ENCODE assay signal across 9 cellular contexts in genomic region chr20:45336530-45337366, GRCh38. TPM values are rescaled to one million over a fixed set of nuclear protein-coding genes. Genes with fewer than 3 reads are reported as not detected.
A peak's percentile ranks its signal among the peaks of the same experiment; 100 is the strongest.
DNase-seq lines count a peak whose midpoint lies in the region; ATAC-seq and TF ChIP-seq lines count a peak whose summit lies in the region.
"Had no signal": no experiment of that assay in that cellular context is flagged by ENCODE, and none has a peak within 500 bp of the region (broad histone marks: within the 10 kb centered on the region; RNA-seq: fewer than 3 reads in every experiment).

No MANE protein-coding gene starts in this region.

- no peaks in the 10 kb centered on the region for H3K27me3 ChIP-seq in SJSA1 (replicated peaks)
- H3K27me3 ChIP-seq in CD4-positive, alpha-beta memory T cell (ENCODE audit: insufficient read depth, low read length), result no peaks in the 10 kb centered on the region

- H3K4me1 ChIP-seq in SJSA1 (replicated peaks), result peaks cover 48% of the 10 kb centered on the region
- H3K4me1 ChIP-seq in CD4-positive, alpha-beta memory T cell (ENCODE audit: insufficient read depth, low read length), result no peaks in the 10 kb centered on the region

- H3K36me3 ChIP-seq in SJSA1, result peaks cover 91% of the 10 kb centered on the region
- H3K36me3 ChIP-seq in CD4-positive, alpha-beta memory T cell (ENCODE audit: insufficient read depth, low read length), result no peaks in the 10 kb centered on the region

- no peak for TF ChIP-seq CTCF in omental fat pad (IDR thresholded peaks at IDR 0.05)

- peak overlapping the region; percentile 79 for H3K27ac ChIP-seq in SJSA1
- H3K27ac ChIP-seq in CD4-positive, alpha-beta memory T cell (ENCODE audit: low read depth, low read length), result no peak overlapping the region

- H3K4me3 ChIP-seq in SJSA1, result no peak overlapping the region
- no peak overlapping the region for H3K4me3 ChIP-seq in CD4-positive, alpha-beta memory T cell (ENCODE audit: low read length in 2 of 2)

- no peak overlapping the region for H3K4me3 Mint-ChIP-seq in CD4-positive, alpha-beta memory T cell
- H3K4me3 Mint-ChIP-seq: activated naive CD8-positive, alpha-beta T cell had no signal

- CTCF ChIA-PET in CD4-positive, alpha-beta memory T cell (lab: Charles Lee; ENCODE audit: partially characterized antibody), result interaction anchor here (1.1 kb wide), 1 partner anchor 18 kb away, joined by 4 read pairs; no protein-coding TSS in a partner anchor

- no peaks in the 10 kb centered on the region for H3K36me3 Mint-ChIP-seq in CD4-positive, alpha-beta memory T cell
- H3K36me3 Mint-ChIP-seq: activated naive CD8-positive, alpha-beta T cell had no signal

- H3K9me3 Mint-ChIP-seq in CD4-positive, alpha-beta memory T cell, result no peaks in the 10 kb centered on the region

- no peaks in the 10 kb centered on the region for H3K9me3 ChIP-seq in SJSA1 (replicated peaks)
- no peaks in the 10 kb centered on the region for H3K9me3 ChIP-seq in CD4-positive, alpha-beta memory T cell (ENCODE audit: control insufficient read depth in 1 of 2, low read length in 2 of 2)

- POLR2A ChIA-PET in CD4-positive, alpha-beta memory T cell (lab: Charles Lee; ENCODE audit: partially characterized antibody), result no interaction called here

- no peaks in the 10 kb centered on the region for H3K4me1 Mint-ChIP-seq in CD4-positive, alpha-beta memory T cell

- peak overlapping the region in 2 of 7 donors; percentile 13 to 36 for H3K27ac Mint-ChIP-seq in CD4-positive, alpha-beta memory T cell
- H3K27ac Mint-ChIP-seq: activated naive CD8-positive, alpha-beta T cell had no signal

- ATAC-seq in omental fat pad (ENCODE audit: low FRiP score), result peak; percentile 94
- no peak for ATAC-seq in HG03521 (IDR thresholded peaks at IDR 0.05; ENCODE audit: unreplicated experiment)
- no peak for ATAC-seq in HG02840 (IDR thresholded peaks at IDR 0.05; ENCODE audit: low FRiP score, unreplicated experiment)

- DNase-seq in AG20443 (ENCODE audit: low spot score) (peak; percentile 90), SJSA1 (ENCODE audit: low read depth in 1 of 2, low spot score in 2 of 2) (peak in 1 of 2 experiments; percentile 59), fibroblast of peridontal ligament (ENCODE audit: extremely low read depth) (peak; percentile 72), omental fat pad (ENCODE audit: low spot score) (no peak)
- no peak for DNase-seq in activated naive CD4-positive, alpha-beta T cell (lab: John Stamatoyannopoulos, UW)
- DNase-seq in CD4-positive, alpha-beta memory T cell, result no peak

- H3K27me3 Mint-ChIP-seq in CD4-positive, alpha-beta memory T cell, result no peaks in the 10 kb centered on the region

- intact Hi-C loops in CD4-positive, alpha-beta memory T cell (cut with micrococcal nuclease), result no loop called here

RNA-seq across cellular contexts. Expression of gene SDC4, which starts 11.5 kb away (rescaled TPM):
- 105 and 107 TPM in 2 replicates for total RNA-seq in SJSA1 (2014; rRNA removed; shearing (Covaris generic))
- total RNA-seq in omental fat pad, result 100 to 1,000 TPM in 2 of 4 donors, 10 to 100 TPM in 2; 31.4 to 279 (median 103) TPM
- total RNA-seq in CD4-positive, alpha-beta memory T cell, result 1 to 10 TPM; 3.8 to 3.9 TPM
- 1 to 10 TPM; 1.2 to 2.3 TPM for polyA plus RNA-seq in CD4-positive, alpha-beta memory T cell

RNA-seq across cellular contexts. Expression of gene SYS1, which starts 26.2 kb away (rescaled TPM):
- total RNA-seq in SJSA1 (2014; rRNA removed; shearing (Covaris generic)), result 7.3 and 18.4 TPM in 2 replicates
- total RNA-seq in omental fat pad, result 10 to 100 TPM; 26.6 to 55.0 (median 51.3) TPM
- total RNA-seq in CD4-positive, alpha-beta memory T cell, result 10 to 100 TPM; 56.4 to 56.6 TPM
- polyA plus RNA-seq in CD4-positive, alpha-beta memory T cell, result 10 to 100 TPM; 24.7 to 30.2 TPM

RNA-seq across cellular contexts. Expression of gene MATN4, which starts 28.6 kb away (rescaled TPM):
- 0.50 TPM in 1 of 2 replicates, not detected in the other for total RNA-seq in SJSA1 (2014; rRNA removed; shearing (Covaris generic))
- total RNA-seq in omental fat pad, result under 1 TPM in 2 of 4 donors, not detected in 2; 0.19 to 0.24 TPM
- not detected for total RNA-seq in CD4-positive, alpha-beta memory T cell
- not detected for polyA plus RNA-seq in CD4-positive, alpha-beta memory T cell

RNA-seq across cellular contexts. Expression of gene RBPJL, which starts 30.1 kb away (rescaled TPM):
- total RNA-seq in SJSA1 (2014; rRNA removed; shearing (Covaris generic)), result not detected in 2 replicates
- not detected for total RNA-seq in omental fat pad
- total RNA-seq in CD4-positive, alpha-beta memory T cell, result not detected
- polyA plus RNA-seq in CD4-positive, alpha-beta memory T cell, result not detected

RNA-seq across cellular contexts. Expression of gene TP53TG5, which starts 41.4 kb away (rescaled TPM):
- not detected in 2 replicates for total RNA-seq in SJSA1 (2014; rRNA removed; shearing (Covaris generic))
- under 1 TPM in 1 of 4 donors, not detected in 3; 0.47 TPM for total RNA-seq in omental fat pad
- total RNA-seq in CD4-positive, alpha-beta memory T cell, result under 1 TPM in 1 of 2 experiments, not detected in 1; 0.36 TPM
- under 1 TPM; 0.11 to 0.24 TPM for polyA plus RNA-seq in CD4-positive, alpha-beta memory T cell

Comparison
In these comparisons a context has a peak if more than half of its experiments do, and no peak if none do; other contexts are left out.
1. DNase-seq: peak in AG20443 (single experiment) and fibroblast of peridontal ligament (single experiment); none in omental fat pad (single experiment), activated naive CD4-positive, alpha-beta T cell (0 of 4) and CD4-positive, alpha-beta memory T cell (0 of 5).
2. RNA of gene SDC4, which starts 11.5 kb away (total RNA-seq): 31.4 to 279 TPM in omental fat pad and 105 to 107 TPM in SJSA1; 3.8 to 3.9 TPM in CD4-positive, alpha-beta memory T cell; every median in the first group is over 4 times any median in the second.